Comparison of ENCODE assay signal across 8 cellular contexts in the genomic region with DNA sequence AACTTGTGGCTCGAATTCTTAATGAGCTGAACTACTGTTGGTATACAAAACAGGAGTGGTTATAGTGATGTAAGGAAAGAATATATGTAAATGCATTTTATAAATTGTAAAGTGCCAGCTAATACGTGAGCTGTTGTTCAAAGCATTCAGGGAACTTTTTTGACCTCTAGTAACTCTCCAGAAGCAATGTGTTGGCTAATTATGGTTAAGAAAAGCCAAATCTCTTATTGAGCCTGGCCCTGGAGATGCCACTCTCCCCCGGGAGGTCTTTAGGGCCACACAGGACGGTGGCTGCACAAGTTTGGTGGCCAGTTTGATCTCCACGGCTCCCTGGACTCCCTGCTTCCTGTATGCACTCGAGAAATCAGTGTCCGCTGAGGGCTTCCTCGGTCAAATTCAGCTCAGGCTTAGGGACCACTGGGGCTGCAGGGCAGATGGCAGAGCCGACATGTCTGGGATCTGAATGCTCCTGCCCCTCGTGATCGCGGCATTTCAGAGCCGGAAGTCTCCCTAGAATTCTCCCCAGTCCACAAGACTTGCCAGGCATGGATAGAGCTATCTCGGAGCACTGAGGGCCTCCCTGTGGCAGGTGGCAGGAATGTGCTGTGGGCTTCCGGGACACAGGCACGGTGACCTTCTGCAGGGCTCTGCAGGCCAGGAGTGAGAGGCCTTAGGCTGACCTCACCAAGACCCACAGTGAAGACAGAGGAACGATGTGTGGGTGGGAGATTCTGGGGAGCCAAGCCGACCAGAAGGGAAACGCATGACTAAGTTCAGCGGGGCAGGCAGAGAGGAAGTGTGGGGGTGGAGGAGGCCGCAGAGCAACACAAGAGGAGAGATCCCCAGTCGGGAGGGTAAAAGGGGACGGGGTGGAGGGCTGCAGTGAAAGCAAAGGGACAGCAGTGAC. TPM values are rescaled to one million over a fixed set of nuclear protein-coding genes. Genes with fewer than 3 reads are reported as not detected.
DNase-seq lines count a peak whose midpoint lies in the region; ATAC-seq and TF ChIP-seq lines count a peak whose summit lies in the region.

No MANE protein-coding gene starts in this region.

- H3K36me3 Mint-ChIP-seq in activated CD4-positive, alpha-beta memory T cell treated with anti-CD3 and anti-CD28 coated beads, Interleukin-2, amount 10 ng/mL, durations not matched to agents 7 days and 5 days (ENCODE audit: low read depth), result no peaks in the 10 kb centered on the region

- no peak overlapping the region for H3K27ac ChIP-seq in foreskin keratinocyte

- no peak overlapping the region for H3K4me3 ChIP-seq in HFF-Myc (replicated peaks; ENCODE audit: low read depth, low read length)
- no peak overlapping the region for H3K4me3 ChIP-seq in retinal pigment epithelial cell (ENCODE audit: low read length)

- CTCF ChIA-PET in activated CD4-positive, alpha-beta memory T cell treated with anti-CD3 and anti-CD28 coated beads, Interleukin-2, amount 10 ng/mL, durations not matched to agents 7 days and 5 days (lab: Charles Lee), result interaction anchor here (1.4 kb wide), 1 partner anchor 102 kb away, joined by 3 read pairs; no protein-coding TSS in a partner anchor

- no peaks in the 10 kb centered on the region for H3K9me3 Mint-ChIP-seq in activated CD4-positive, alpha-beta memory T cell treated with anti-CD3 and anti-CD28 coated beads, Interleukin-2, amount 10 ng/mL, durations not matched to agents 7 days and 5 days

- H3K27me3 Mint-ChIP-seq in activated CD4-positive, alpha-beta memory T cell treated with anti-CD3 and anti-CD28 coated beads, Interleukin-2, amount 10 ng/mL, durations not matched to agents 7 days and 5 days, result no peaks in the 10 kb centered on the region

- POLR2A ChIA-PET in activated CD4-positive, alpha-beta memory T cell treated with anti-CD3 and anti-CD28 coated beads, Interleukin-2, amount 10 ng/mL, durations not matched to agents 7 days and 5 days (lab: Charles Lee), result interaction anchor here (1.1 kb wide), 1 partner anchor 27 kb away, joined by 3 read pairs; no protein-coding TSS in a partner anchor

- peak; percentile 4 to 13 for DNase-seq in AML-193 (lab: John Stamatoyannopoulos, UW)
- peak; percentile 38 for DNase-seq in HFF-Myc (ENCODE audit: extremely low read depth, low read depth)
- peak; percentile 49 for DNase-seq in activated CD4-positive, alpha-beta memory T cell treated with anti-CD3 and anti-CD28 coated beads, Interleukin-2, amount 10 ng/mL, durations not matched to agents 7 days and 5 days
- DNase-seq in foreskin keratinocyte, result no peak
- DNase-seq in retinal pigment epithelial cell (ENCODE audit: low read depth), result peak; percentile 48
- DNase-seq in DMS 273 (lab: John Stamatoyannopoulos, UW; ENCODE audit: unreplicated experiment), result no peak

- no peak overlapping the region for H3K4me3 Mint-ChIP-seq in activated CD4-positive, alpha-beta memory T cell treated with anti-CD3 and anti-CD28 coated beads, Interleukin-2, amount 10 ng/mL, durations not matched to agents 7 days and 5 days

- TF ChIP-seq CTCF in HFF-Myc (IDR thresholded peaks at IDR 0.05; ENCODE audit: low read depth, low read length, missing control alignments), result no peak
- no peak for TF ChIP-seq CTCF in foreskin keratinocyte (conservative IDR thresholded peaks at IDR 0.05)
- peak; percentile 41 for TF ChIP-seq CTCF in retinal pigment epithelial cell (conservative IDR thresholded peaks at IDR 0.05; ENCODE audit: low read depth, low read length)

- H3K27me3 ChIP-seq in foreskin keratinocyte, result no peaks in the 10 kb centered on the region

- ATAC-seq in foreskin keratinocyte (peak; percentile 29), HG03457 (IDR thresholded peaks at IDR 0.05; ENCODE audit: unreplicated experiment) (no peak), HG03039 (IDR thresholded peaks at IDR 0.05; ENCODE audit: unreplicated experiment) (no peak)

- peak overlapping the region; percentile 1 for H3K27ac Mint-ChIP-seq in activated CD4-positive, alpha-beta memory T cell treated with anti-CD3 and anti-CD28 coated beads, Interleukin-2, amount 10 ng/mL, durations not matched to agents 7 days and 5 days

- H3K4me1 Mint-ChIP-seq in activated CD4-positive, alpha-beta memory T cell treated with anti-CD3 and anti-CD28 coated beads, Interleukin-2, amount 10 ng/mL, durations not matched to agents 7 days and 5 days, result peaks cover 13% of the 10 kb centered on the region

- peaks cover 18% of the 10 kb centered on the region for H3K4me1 ChIP-seq in foreskin keratinocyte

RNA-seq across cellular contexts. Expression of a gene that starts 18.6 kb away (rescaled TPM):
- total RNA-seq in activated CD4-positive, alpha-beta memory T cell treated with anti-CD3 and anti-CD28 coated beads, Interleukin-2, amount 10 ng/mL, durations not matched to agents 7 days and 5 days, result under 1 TPM; 0.53 to 0.63 TPM
- 6.4 and 7.4 TPM in 2 replicates for total RNA-seq in foreskin keratinocyte
- 2.4 and 3.3 TPM in 2 replicates for polyA plus RNA-seq in foreskin keratinocyte

Comparison
In these comparisons a context has a peak if more than half of its experiments do, and no peak if none do; other contexts are left out.
1. DNase-seq: peak in AML-193 (2 of 2), HFF-Myc (single experiment), activated CD4-positive, alpha-beta memory T cell treated with anti-CD3 and anti-CD28 coated beads, Interleukin-2, amount 10 ng/mL, durations not matched to agents 7 days and 5 days (single experiment) and retinal pigment epithelial cell (single experiment); none in foreskin keratinocyte (0 of 2) and DMS 273 (single experiment).